Comparison of ENCODE assay signal across 27 cellular contexts in genomic region chr10:63503395-63503794, GRCh38. TPM values are rescaled to one million over a fixed set of nuclear protein-coding genes. Genes with fewer than 3 reads are reported as not detected.
DNase-seq lines count a peak whose midpoint lies in the region; ATAC-seq and TF ChIP-seq lines count a peak whose summit lies in the region.
"Had no signal": no experiment of that assay in that cellular context is flagged by ENCODE, and none has a peak within 500 bp of the region (broad histone marks: within the 10 kb centered on the region; RNA-seq: fewer than 3 reads in every experiment).

No MANE protein-coding gene starts in this region.

- no peaks in the 10 kb centered on the region for H3K36me3 ChIP-seq in KMS-11 (ENCODE audit: insufficient read depth)
- H3K36me3 ChIP-seq: BE2C, brain microvascular endothelial cell, heart right ventricle, MG63 had no signal

- TF ChIP-seq CTCF in AG10803 (conservative IDR thresholded peaks at IDR 0.05; ENCODE audit: low read length) (no peak), KMS-11 (conservative IDR thresholded peaks at IDR 0.05; ENCODE audit: low read depth, low read length) (no peak)

- peaks cover 48% of the 10 kb centered on the region; the same call in 1 of the 2 replicates for H3K79me2 ChIP-seq in KMS-11 (ENCODE audit: insufficient read depth, low read depth)

- no peak overlapping the region for H3K4me3 ChIP-seq in AG10803 (ENCODE audit: low read length)
- no peak overlapping the region for H3K4me3 ChIP-seq in KMS-11 (IDR thresholded peaks at IDR 0.05; ENCODE audit: insufficient read depth, low read depth, low read length)
- H3K4me3 ChIP-seq: A549, heart right ventricle, K562, MG63, skin epidermis had no signal

- H2AFZ ChIP-seq in KMS-11 (ENCODE audit: low read depth): no peak overlapping the region

- H3K27me3 ChIP-seq in KMS-11 (ENCODE audit: insufficient read depth, low read depth): no peaks in the 10 kb centered on the region
- H3K27me3 ChIP-seq: BE2C, brain microvascular endothelial cell, heart right ventricle, MG63 had no signal

- DNase-seq in AG10803 (ENCODE audit: low read depth): peak; percentile 35
- no peak for DNase-seq in epithelial cell of prostate (ENCODE audit: low read depth, low spot score)
- DNase-seq in myocyte (ENCODE audit: low read depth): peak; percentile 28
- no peak for DNase-seq in NCI-H526 (lab: John Stamatoyannopoulos, UW)
- no peak for DNase-seq in stimulated activated naive CD4-positive, alpha-beta T cell (lab: John Stamatoyannopoulos, UW)
- DNase-seq: activated B cell treated with CpG ODN at 0.5 μM for 24 hours; activated naive CD4-positive, alpha-beta T cell treated with anti-CD3 and anti-CD28 coated beads, Interleukin-2, amount 50 U/mL, for 16 hours; amniotic stem cell; BE2C; brain microvascular endothelial cell; DMS53; effector CD4-positive, alpha-beta T cell; HCEC 1CT; heart right ventricle; left cardiac atrium; MG63; naive thymus-derived CD8-positive, alpha-beta T cell; NCI-H446; SHP77; stimulated activated naive CD8-positive, alpha-beta T cell treated with anti-CD3 and anti-CD28 coated beads, Interleukin-15, amount 100 ng/mL, for 72 hours; T1000 had no signal

- peaks cover 52% of the 10 kb centered on the region for H3K4me1 ChIP-seq in KMS-11 (ENCODE audit: low read depth, poor library complexity, severe bottlenecking)
- H3K4me1 ChIP-seq: BE2C had no signal

- ATAC-seq in GM21515 (IDR thresholded peaks at IDR 0.05; ENCODE audit: unreplicated experiment) (no peak), GM18520 (IDR thresholded peaks at IDR 0.05; ENCODE audit: unreplicated experiment) (no peak)
- ATAC-seq: heart right ventricle; left cardiac atrium; naive thymus-derived CD8-positive, alpha-beta T cell; stimulated activated naive CD8-positive, alpha-beta T cell treated with anti-CD3 and anti-CD28 coated beads, Interleukin-15, amount 100 ng/mL, for 72 hours had no signal

- H4K20me1 ChIP-seq in KMS-11 (ENCODE audit: insufficient read depth): no peaks in the 10 kb centered on the region; the same call in 1 of the 2 replicates

- peak overlapping the region; percentile 65 for H3K4me2 ChIP-seq in KMS-11
- H3K4me2 ChIP-seq: A549 had no signal

- H3K9ac ChIP-seq in KMS-11: no peak overlapping the region

- H3K27ac ChIP-seq in KMS-11 (no peak overlapping the region), epithelial cell of prostate (peak overlapping the region; percentile 63)
- H3K27ac ChIP-seq: A549, brain microvascular endothelial cell, heart right ventricle had no signal

RNA-seq across cellular contexts. Expression of gene REEP3, which starts 17.8 kb away (rescaled TPM):
- 48.6 and 52.1 TPM in 2 replicates for total RNA-seq in myocyte
- polyA plus RNA-seq in myocyte (2012): 23.8 TPM

RNA-seq across cellular contexts. Expression of gene JMJD1C, which starts 37.6 kb away (rescaled TPM):
- 145 and 181 TPM in 2 replicates for total RNA-seq in myocyte
- 19.1 TPM for polyA plus RNA-seq in myocyte (2012)

Comparison
In these comparisons a context has a peak if more than half of its experiments do, and no peak if none do; other contexts are left out.
1. DNase-seq: peak in AG10803 (single experiment) and myocyte (single experiment); none in epithelial cell of prostate (single experiment), NCI-H526 (0 of 2) and stimulated activated naive CD4-positive, alpha-beta T cell (0 of 6).